In the genomic region with DNA sequence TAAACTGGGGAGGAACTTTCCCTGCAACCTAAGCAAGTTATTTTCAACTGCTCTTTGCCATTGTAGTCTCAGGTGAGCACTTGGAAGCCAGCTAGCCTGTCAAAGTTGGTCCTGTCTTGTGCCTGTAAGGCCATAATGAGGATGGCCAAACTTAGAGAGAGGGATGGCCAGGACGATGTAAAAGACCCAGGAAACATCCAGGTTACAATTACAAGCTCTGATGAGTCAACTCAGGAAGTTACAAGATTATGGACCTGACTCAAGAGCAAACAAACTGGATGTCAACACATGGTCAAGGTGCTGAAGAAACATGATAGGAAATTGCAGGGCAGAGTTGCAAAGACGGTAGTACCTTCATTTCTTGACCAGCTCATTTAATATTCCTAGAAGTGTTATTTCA, we compare ENCODE assay signal across 8 cellular contexts. TPM values are rescaled to one million over a fixed set of nuclear protein-coding genes. Genes with fewer than 3 reads are reported as not detected.
DNase-seq lines count a peak whose midpoint lies in the region; ATAC-seq and TF ChIP-seq lines count a peak whose summit lies in the region.

No MANE protein-coding gene starts in this region.

- 49 to 57% methylated on average over 2 of the region's 2 CpGs for WGBS in tibial nerve, 2 donors

- peaks cover 68% of the 10 kb centered on the region for H3K4me1 Mint-ChIP-seq in activated T-cell treated with anti-CD3 and anti-CD28 coated beads, Interleukin-2, amount 50 U/mL, for 72 hours (ENCODE audit: low read depth)

- H3K4me1 ChIP-seq in iPS-20b (ENCODE audit: insufficient read depth, low read length) (peaks cover 29% of the 10 kb centered on the region), tibial nerve (peaks cover 0 to 37% (median 26%) of the 10 kb centered on the region in 4 donors)

- no peaks in the 10 kb centered on the region for H3K27me3 ChIP-seq in iPS-20b (ENCODE audit: insufficient read depth, low read length)
- no peaks in the 10 kb centered on the region for H3K27me3 ChIP-seq in tibial nerve

- peak overlapping the region; percentile 85 to 98 for H3K4me3 Mint-ChIP-seq in activated T-cell treated with anti-CD3 and anti-CD28 coated beads, Interleukin-2, amount 50 U/mL, for 72 hours

- TF ChIP-seq CTCF in WI38 (IDR thresholded peaks at IDR 0.05; ENCODE audit: low read depth, low read length): no peak
- TF ChIP-seq CTCF in tibial nerve (IDR thresholded peaks at IDR 0.05): no peak

- no peaks in the 10 kb centered on the region for H3K9me3 ChIP-seq in iPS-20b (ENCODE audit: insufficient read depth, low read depth, low read length)
- H3K9me3 ChIP-seq in tibial nerve: no peaks in the 10 kb centered on the region

- no peak for TF ChIP-seq EP300 in tibial nerve (IDR thresholded peaks at IDR 0.05)

- H3K36me3 ChIP-seq in iPS-20b (ENCODE audit: insufficient read depth, low read depth, low read length) (peaks cover 23% of the 10 kb centered on the region), tibial nerve (peaks cover 0 to 11% (median 0%) of the 10 kb centered on the region in 3 donors)

- DNase-seq in activated T-cell treated with anti-CD3 and anti-CD28 coated beads, Interleukin-2, amount 50 U/mL, for 72 hours: no peak
- DNase-seq in activated T-cell treated with anti-CD3 and anti-CD28 coated beads for 4 hours (no peak), tibial nerve (ENCODE audit: low spot score in 2 of 2) (no peak), NCI-H1436 treated with DMSO at 0.1 percent for 48 hours (lab: John Stamatoyannopoulos, UW) (no peak)

- ATAC-seq in activated T-cell treated with anti-CD3 and anti-CD28 coated beads, Interleukin-2, amount 50 U/mL, for 72 hours (replicated peaks in 1 of 2): no peak
- ATAC-seq in HG02973 (IDR thresholded peaks at IDR 0.05; ENCODE audit: unreplicated experiment) (no peak), HG03039 (IDR thresholded peaks at IDR 0.05; ENCODE audit: unreplicated experiment) (no peak)

- no peak for TF ChIP-seq POLR2A in tibial nerve (IDR thresholded peaks at IDR 0.05)

- no peaks in the 10 kb centered on the region for H3K9me3 Mint-ChIP-seq in activated T-cell treated with anti-CD3 and anti-CD28 coated beads, Interleukin-2, amount 50 U/mL, for 72 hours

- H3K27ac Mint-ChIP-seq in activated T-cell treated with anti-CD3 and anti-CD28 coated beads, Interleukin-2, amount 50 U/mL, for 72 hours: peak overlapping the region; percentile 94

- H3K9ac ChIP-seq in iPS-20b (ENCODE audit: low read depth, low read length): peak overlapping the region; percentile 76; the same call in 1 of the 2 replicates

- H3K27ac ChIP-seq in iPS-20b (ENCODE audit: low read length) (no peak overlapping the region), tibial nerve (peak overlapping the region in 2 of 4 donors; percentile 93 to 99)

- peaks cover 9 to 24% of the 10 kb centered on the region in 2 donors for H3K36me3 Mint-ChIP-seq in activated T-cell treated with anti-CD3 and anti-CD28 coated beads, Interleukin-2, amount 50 U/mL, for 72 hours (ENCODE audit: insufficient read depth in 2 of 2)

- peak overlapping the region; percentile 84 for H3K4me3 ChIP-seq in WI38 (ENCODE audit: low read depth, low read length)
- peak overlapping the region; percentile 88 for H3K4me3 ChIP-seq in iPS-20b (ENCODE audit: low read length)
- H3K4me3 ChIP-seq in tibial nerve: peak overlapping the region in 3 of 4 donors; percentile 66 to 96 (median 94)

- H3K27me3 Mint-ChIP-seq in activated T-cell treated with anti-CD3 and anti-CD28 coated beads, Interleukin-2, amount 50 U/mL, for 72 hours (ENCODE audit: low read depth): no peaks in the 10 kb centered on the region

RNA-seq across cellular contexts. Expression of a gene that starts 1.6 kb away (rescaled TPM):
- total RNA-seq in activated T-cell treated with anti-CD3 and anti-CD28 coated beads, Interleukin-2, amount 50 U/mL, for 72 hours: 100 to 1,000 TPM in 1 of 2 donors, 10 to 100 TPM in 1; 96.8 to 127 TPM
- 10 to 100 TPM; 46.0 to 72.0 (median 56.6) TPM for total RNA-seq in tibial nerve

RNA-seq across cellular contexts. Expression of a gene that starts 6.6 kb away (rescaled TPM):
- total RNA-seq in activated T-cell treated with anti-CD3 and anti-CD28 coated beads, Interleukin-2, amount 50 U/mL, for 72 hours: 100 to 1,000 TPM; 144 to 161 TPM
- total RNA-seq in tibial nerve: 10 to 100 TPM; 50.7 to 86.4 (median 76.0) TPM

RNA-seq across cellular contexts. Expression of a gene that starts 25.6 kb away (rescaled TPM):
- total RNA-seq in activated T-cell treated with anti-CD3 and anti-CD28 coated beads, Interleukin-2, amount 50 U/mL, for 72 hours: 10 to 100 TPM; 65.4 to 67.1 TPM
- 10 to 100 TPM; 23.1 to 28.5 (median 27.1) TPM for total RNA-seq in tibial nerve

RNA-seq across cellular contexts. Expression of a gene that starts 48.5 kb away (rescaled TPM):
- total RNA-seq in activated T-cell treated with anti-CD3 and anti-CD28 coated beads, Interleukin-2, amount 50 U/mL, for 72 hours: 100 to 1,000 TPM; 175 to 179 TPM
- total RNA-seq in tibial nerve: 1,000 to 10,000 TPM in 1 of 4 donors, 100 to 1,000 TPM in 3; 640 to 1,234 (median 846) TPM

RNA-seq across cellular contexts. Expression of a gene that starts 50.9 kb away (rescaled TPM):
- 10 to 100 TPM; 22.2 to 26.2 TPM for total RNA-seq in activated T-cell treated with anti-CD3 and anti-CD28 coated beads, Interleukin-2, amount 50 U/mL, for 72 hours
- 10 to 100 TPM; 13.5 to 24.3 (median 17.8) TPM for total RNA-seq in tibial nerve
